21 cellular contexts compared by ENCODE assay signal in the genomic region with DNA sequence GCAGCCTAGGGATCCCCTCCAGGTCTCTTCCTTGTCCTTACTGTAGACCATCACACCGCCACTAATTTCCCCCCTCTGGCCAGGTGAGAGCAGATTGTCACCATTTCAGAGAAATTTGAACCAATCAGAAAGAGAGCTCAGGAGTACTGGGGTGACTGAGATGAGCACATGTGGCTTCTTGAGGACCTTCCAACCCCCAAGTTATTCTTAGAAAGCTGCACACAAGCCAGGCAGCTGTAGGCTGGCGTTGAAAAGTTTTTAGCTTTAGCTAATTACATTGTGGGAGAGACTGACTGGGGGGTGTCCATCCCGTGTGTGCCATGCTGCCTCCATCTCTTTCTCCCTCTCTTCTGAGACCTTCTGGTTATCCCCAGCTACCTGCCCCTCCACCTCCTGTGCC.
"Had no signal": no experiment of that assay in that cellular context is flagged by ENCODE, and none has a peak within 500 bp of the region (broad histone marks: within the 10 kb centered on the region; RNA-seq: fewer than 3 reads in every experiment).

No MANE protein-coding gene starts in this region.

- H3K4me1 ChIP-seq: pancreas, prostate gland, right lobe of liver, spleen, transverse colon had no signal

- H3K9ac ChIP-seq: neural progenitor cell had no signal

- H3K36me3 ChIP-seq: gastroesophageal sphincter, left ventricle myocardium inferior, neural progenitor cell, pancreas, prostate gland, right lobe of liver, spleen, thoracic aorta, transverse colon had no signal

- H3K27ac ChIP-seq: gastroesophageal sphincter, left ventricle myocardium inferior, neural progenitor cell, pancreas, prostate gland, right lobe of liver, spleen, thoracic aorta, transverse colon had no signal

- H3K27me3 ChIP-seq: gastroesophageal sphincter, neural progenitor cell, pancreas, right lobe of liver, transverse colon had no signal

- H3K4me3 ChIP-seq: gastroesophageal sphincter, left ventricle myocardium inferior, neural progenitor cell, pancreas, prostate gland, right lobe of liver, spleen, thoracic aorta, transverse colon had no signal

- H3K9me3 ChIP-seq: gastroesophageal sphincter, left ventricle myocardium inferior, pancreas, prostate gland, right lobe of liver, spleen, thoracic aorta, transverse colon had no signal

- H3K4me2 ChIP-seq: neural progenitor cell had no signal

- ATAC-seq: esophagus mucosa; gastroesophageal sphincter; left cardiac atrium; natural killer cell; pancreas; right lobe of liver; stimulated activated memory B cell treated with anti-CD40 and anti-IgM and Interleukin-4, amounts not matched to agents 10 μg/mL and 1 μg/mL and 100 μg/mL, for 72 hours had no signal

- DNase-seq: effector memory CD4-positive, alpha-beta T cell; glutamatergic neuron; immature natural killer cell; left cardiac atrium; left ventricle myocardium inferior; mesendoderm; natural killer cell; occipital lobe; pancreas; right lobe of liver; spleen; stimulated activated CD4-positive, alpha-beta T cell treated with anti-CD3 and anti-CD28 coated beads, Interleukin-15, amount 100 ng/mL, for 24 hours; stimulated activated CD4-positive, alpha-beta T cell treated with anti-CD3 and anti-CD28 coated beads, Interleukin-1b, Interleukin-23, amount 100 ng/mL, for 48 hours; stimulated activated CD4-positive, alpha-beta T cell treated with anti-CD3 and anti-CD28 coated beads, Interleukin-4, amount 100 ng/mL, for 24 hours; transverse colon had no signal
